Comparison of ENCODE assay signal across 8 cellular contexts in genomic region chr19:5340637-5341447, GRCh38. TPM values are rescaled to one million over a fixed set of nuclear protein-coding genes. Genes with fewer than 3 reads are reported as not detected.
DNase-seq lines count a peak whose midpoint lies in the region; ATAC-seq and TF ChIP-seq lines count a peak whose summit lies in the region.

Gene PTPRS, minus strand, starts transcription at chr19:5340812. Its CDS starts 54,672 bp downstream, at chr19:5286140.

- peak; percentile 75 for ATAC-seq in SK-N-SH treated with all-trans-retinoic acid at 6 μM for 48 hours
- peak; percentile 74 for ATAC-seq in activated naive CD8-positive, alpha-beta T cell treated with anti-CD3 and anti-CD28 coated beads, Interleukin-2, amount 50 U/mL, for 24 hours

- no peak for TF ChIP-seq POLR2A in testis (IDR thresholded peaks at IDR 0.05)

- TF ChIP-seq CTCF in cardiac muscle cell (IDR thresholded peaks at IDR 0.05; ENCODE audit: low read depth, low read length) (no peak), testis (IDR thresholded peaks at IDR 0.05) (peak in 1 of 3 experiments; percentile 25)

- no peak within 1 kb of the TSS for H3K27ac Mint-ChIP-seq in activated naive CD8-positive, alpha-beta T cell treated with anti-CD3 and anti-CD28 coated beads, Interleukin-2, amount 50 U/mL, for 24 hours

- H3K4me3 Mint-ChIP-seq in activated naive CD8-positive, alpha-beta T cell treated with anti-CD3 and anti-CD28 coated beads, Interleukin-2, amount 50 U/mL, for 24 hours = peak within 1 kb of the TSS; percentile 42

- H3K18ac ChIP-seq in trophoblast cell (ENCODE audit: low read length) = no peak within 1 kb of the TSS

- peak within 1 kb of the TSS; percentile 47 for H2BK120ac ChIP-seq in trophoblast cell (ENCODE audit: insufficient read depth, low read length, poor library complexity)

- no peak for TF ChIP-seq RAD21 in Ishikawa (IDR thresholded peaks at IDR 0.05; ENCODE audit: low read depth)

- peak within 1 kb of the TSS; percentile 66 for H2AFZ ChIP-seq in trophoblast cell (ENCODE audit: insufficient read depth, low read length, poor library complexity)

- peak within 1 kb of the TSS; percentile 59 for H3K14ac ChIP-seq in trophoblast cell (ENCODE audit: low read length)

- H3K27me3 Mint-ChIP-seq in activated naive CD8-positive, alpha-beta T cell treated with anti-CD3 and anti-CD28 coated beads, Interleukin-2, amount 50 U/mL, for 24 hours = peaks cover 53% of the 10 kb centered on the region

- intact Hi-C loops in testis (cut with DNase I; ENCODE audit: low total_unique reads) = no loop called here

- H3K9me3 Mint-ChIP-seq in activated naive CD8-positive, alpha-beta T cell treated with anti-CD3 and anti-CD28 coated beads, Interleukin-2, amount 50 U/mL, for 24 hours = no peaks in the 10 kb centered on the region

- peaks cover 5% of the 10 kb centered on the region for H3K79me1 ChIP-seq in trophoblast cell (ENCODE audit: low read length)

- no peak within 1 kb of the TSS for H2AK5ac ChIP-seq in trophoblast cell (ENCODE audit: low read length)

- WGBS in trophoblast cell (ENCODE audit: extremely low coverage, insufficient coverage, insufficient read length) = no CpG with 5 or more reads among the region's 81 CpGs
- 4 to 5% methylated on average over 36 to 71 of the region's 81 CpGs for WGBS in testis, 2 donors

- H3K9me3 ChIP-seq in cardiac muscle cell (ENCODE audit: low read depth) = no peaks in the 10 kb centered on the region
- H3K9me3 ChIP-seq in trophoblast cell (ENCODE audit: insufficient read depth, low read depth, low read length) = peaks cover 4% of the 10 kb centered on the region
- no peaks in the 10 kb centered on the region for H3K9me3 ChIP-seq in testis

- no peak within 1 kb of the TSS for H3K23ac ChIP-seq in trophoblast cell (ENCODE audit: low read length)

- H4K8ac ChIP-seq in trophoblast cell (ENCODE audit: low read depth, low read length) = peak within 1 kb of the TSS; percentile 61

- H3K36me3 Mint-ChIP-seq in activated naive CD8-positive, alpha-beta T cell treated with anti-CD3 and anti-CD28 coated beads, Interleukin-2, amount 50 U/mL, for 24 hours (ENCODE audit: low read depth) = no peaks in the 10 kb centered on the region

- H2BK12ac ChIP-seq in trophoblast cell (ENCODE audit: low read length) = no peak within 1 kb of the TSS

- H3K27ac ChIP-seq in cardiac muscle cell = peak within 1 kb of the TSS; percentile 1
- no peak within 1 kb of the TSS for H3K27ac ChIP-seq in trophoblast cell (ENCODE audit: low read depth, low read length)
- H3K27ac ChIP-seq in testis = no peak within 1 kb of the TSS

- H4K12ac ChIP-seq in trophoblast cell (ENCODE audit: low read depth, low read length) = no peak within 1 kb of the TSS

- H3K9ac ChIP-seq in trophoblast cell (ENCODE audit: low read length) = no peak within 1 kb of the TSS

- no peaks in the 10 kb centered on the region for H3K27me3 ChIP-seq in cardiac muscle cell
- H3K27me3 ChIP-seq in trophoblast cell (ENCODE audit: insufficient read depth, low read length) = peaks cover 20% of the 10 kb centered on the region
- no peaks in the 10 kb centered on the region for H3K27me3 ChIP-seq in testis

- peaks cover 15% of the 10 kb centered on the region for H3K4me1 ChIP-seq in cardiac muscle cell (ENCODE audit: low read depth)
- H3K4me1 ChIP-seq in trophoblast cell (ENCODE audit: control insufficient read depth in 1 of 2, insufficient read depth in 2 of 2, low read length in 2 of 2) = peaks cover 4 to 8% of the 10 kb centered on the region in 2 experiments
- H3K4me1 ChIP-seq in testis = no peaks in the 10 kb centered on the region

- peak within 1 kb of the TSS; percentile 92 for H3K4me3 ChIP-seq in cardiac muscle cell
- peak within 1 kb of the TSS; percentile 71 for H3K4me3 ChIP-seq in trophoblast cell (ENCODE audit: low read depth, low read length)
- H3K4me3 ChIP-seq in testis = peak within 1 kb of the TSS; percentile 48 to 60

- peak within 1 kb of the TSS; percentile 66 for H3K4ac ChIP-seq in trophoblast cell (ENCODE audit: low read depth, low read length)

- H3K4me2 ChIP-seq in trophoblast cell (ENCODE audit: low read length) = peak within 1 kb of the TSS; percentile 96

- peaks cover 17% of the 10 kb centered on the region for H3K4me1 Mint-ChIP-seq in activated naive CD8-positive, alpha-beta T cell treated with anti-CD3 and anti-CD28 coated beads, Interleukin-2, amount 50 U/mL, for 24 hours

- no peak within 1 kb of the TSS for H2BK5ac ChIP-seq in trophoblast cell (ENCODE audit: low read depth, low read length, poor library complexity)

- H3K36me3 ChIP-seq in cardiac muscle cell = no peaks in the 10 kb centered on the region
- no peaks in the 10 kb centered on the region for H3K36me3 ChIP-seq in trophoblast cell (ENCODE audit: control insufficient read depth in 1 of 2, insufficient read depth in 2 of 2, low read length in 2 of 2)
- no peaks in the 10 kb centered on the region for H3K36me3 ChIP-seq in testis (ENCODE audit: low read depth, missing control alignments)

- H4K91ac ChIP-seq in trophoblast cell (ENCODE audit: low read depth, low read length) = peak within 1 kb of the TSS; percentile 58

- TF ChIP-seq EP300 in Ishikawa (IDR thresholded peaks at IDR 0.05; ENCODE audit: borderline replicate concordance) = no peak

- DNase-seq in DMS79 treated with DMSO at 0.1 percent for 48 hours (lab: John Stamatoyannopoulos, UW) (peak; percentile 81), cardiac muscle cell (ENCODE audit: low read depth in 1 of 2, low spot score in 1 of 2) (peak; percentile 90 to 93), trophoblast cell (peak; percentile 79 to 92), testis (peak; percentile 78), RKO (ENCODE audit: low spot score) (no peak)
- peak; percentile 81 for DNase-seq in activated naive CD8-positive, alpha-beta T cell treated with anti-CD3 and anti-CD28 coated beads, Interleukin-2, amount 50 U/mL, for 24 hours

- peaks cover 1% of the 10 kb centered on the region for H3K79me2 ChIP-seq in trophoblast cell (ENCODE audit: control insufficient read depth, insufficient read depth, low read length, poor library complexity)

TF ChIP-seq in Ishikawa, 13 proteins besides CTCF, POLR2A, EP300 and RAD21 (continues in another document):
- TF ChIP-seq YY1 (IDR thresholded peaks at IDR 0.05; ENCODE audit: low read depth) = no peak
- peak; percentile 59 for TF ChIP-seq TEAD4 (IDR thresholded peaks at IDR 0.05)
- TF ChIP-seq EGR1 (IDR thresholded peaks at IDR 0.05) = peak; percentile 79
- TF ChIP-seq TCF12 (IDR thresholded peaks at IDR 0.05; ENCODE audit: low read depth) = peak; percentile 75
- peak; percentile 98 for TF ChIP-seq USF1 (IDR thresholded peaks at IDR 0.05)
- TF ChIP-seq TAF1 (IDR thresholded peaks at IDR 0.05; ENCODE audit: low read depth) = no peak

TF ChIP-seq in SK-N-SH treated with all-trans-retinoic acid at 6 μM for 48 hours, 23 proteins besides CTCF, POLR2A, EP300 and RAD21:
- peak; percentile 75; the same call in 1 of the 2 replicates for TF ChIP-seq BACH2 (CRISPR knock-in tag; IDR thresholded peaks at IDR 0.05; ENCODE audit: borderline replicate concordance)
- TF ChIP-seq ZNF8 (CRISPR knock-in tag; IDR thresholded peaks at IDR 0.05) = no peak
- peak; percentile 90 for TF ChIP-seq SNAI2 (CRISPR knock-in tag; IDR thresholded peaks at IDR 0.05)
- TF ChIP-seq OSR1 (CRISPR knock-in tag; IDR thresholded peaks at IDR 0.05) = no peak
- peak; percentile 90; the same call in 1 of the 2 replicates for TF ChIP-seq PPARA (CRISPR knock-in tag; IDR thresholded peaks at IDR 0.05; ENCODE audit: borderline replicate concordance)
- TF ChIP-seq, protein P1, sequence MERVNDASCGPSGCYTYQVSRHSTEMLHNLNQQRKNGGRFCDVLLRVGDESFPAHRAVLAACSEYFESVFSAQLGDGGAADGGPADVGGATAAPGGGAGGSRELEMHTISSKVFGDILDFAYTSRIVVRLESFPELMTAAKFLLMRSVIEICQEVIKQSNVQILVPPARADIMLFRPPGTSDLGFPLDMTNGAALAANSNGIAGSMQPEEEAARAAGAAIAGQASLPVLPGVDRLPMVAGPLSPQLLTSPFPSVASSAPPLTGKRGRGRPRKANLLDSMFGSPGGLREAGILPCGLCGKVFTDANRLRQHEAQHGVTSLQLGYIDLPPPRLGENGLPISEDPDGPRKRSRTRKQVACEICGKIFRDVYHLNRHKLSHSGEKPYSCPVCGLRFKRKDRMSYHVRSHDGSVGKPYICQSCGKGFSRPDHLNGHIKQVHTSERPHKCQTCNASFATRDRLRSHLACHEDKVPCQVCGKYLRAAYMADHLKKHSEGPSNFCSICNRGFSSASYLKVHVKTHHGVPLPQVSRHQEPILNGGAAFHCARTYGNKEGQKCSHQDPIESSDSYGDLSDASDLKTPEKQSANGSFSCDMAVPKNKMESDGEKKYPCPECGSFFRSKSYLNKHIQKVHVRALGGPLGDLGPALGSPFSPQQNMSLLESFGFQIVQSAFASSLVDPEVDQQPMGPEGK (CRISPR knock-in tag; IDR thresholded peaks at IDR 0.05; ENCODE audit: borderline replicate concordance) = no peak
- peak; percentile 58; the same call in 1 of the 2 replicates for TF ChIP-seq ZFP30 (CRISPR knock-in tag; IDR thresholded peaks at IDR 0.05)
- TF ChIP-seq GLIS3 (CRISPR knock-in tag; IDR thresholded peaks at IDR 0.05) = no peak

RNA-seq across cellular contexts. Expression of gene PTPRS, which starts in this region (rescaled TPM):
- 247 and 351 TPM in 2 replicates for total RNA-seq in cardiac muscle cell
- 46.0 and 68.7 TPM in 2 replicates for polyA plus RNA-seq in cardiac muscle cell
- 17.3 and 18.1 TPM in 2 replicates for polyA plus RNA-seq in trophoblast cell (2013)
- 100 to 1,000 TPM in 1 of 2 donors, 10 to 100 TPM in 1; 85.6 to 138 TPM for total RNA-seq in testis
- polyA plus RNA-seq in testis (ENCODE audit: insufficient read depth, low read depth, low replicate concordance) = 27.1 TPM
